In the genomic region with DNA sequence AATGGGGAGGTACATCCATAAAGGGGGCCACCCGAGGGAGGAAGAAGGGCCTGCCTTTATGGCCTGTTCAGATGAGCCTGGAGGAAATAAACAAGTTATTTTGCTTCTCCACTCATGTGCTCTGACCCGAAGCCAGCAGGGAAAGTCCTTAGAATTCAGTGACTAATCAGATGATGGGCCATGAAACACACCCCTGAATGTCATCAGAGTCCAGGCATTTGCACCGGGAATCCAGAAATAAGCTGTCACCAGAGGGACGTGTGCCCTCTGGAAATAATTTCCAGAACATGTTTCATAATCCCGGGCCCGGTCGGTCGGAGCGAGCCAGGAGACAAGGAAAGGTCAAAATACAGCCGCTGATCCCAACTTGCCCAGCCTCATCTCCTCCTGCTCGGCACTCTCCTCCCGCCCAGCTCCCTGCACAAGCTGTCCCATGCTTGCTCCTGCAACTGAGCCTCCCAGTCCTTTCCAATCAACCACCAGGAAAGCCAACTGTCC, we compare ENCODE assay signal across 10 cellular contexts.
DNase-seq lines count a peak whose midpoint lies in the region; ATAC-seq and TF ChIP-seq lines count a peak whose summit lies in the region.
"Had no signal": no experiment of that assay in that cellular context is flagged by ENCODE, and none has a peak within 500 bp of the region (broad histone marks: within the 10 kb centered on the region; RNA-seq: fewer than 3 reads in every experiment).

No MANE protein-coding gene starts in this region.

- TF ChIP-seq POLR2A in breast epithelium (IDR thresholded peaks at IDR 0.05): no peak

- intact Hi-C loops in breast epithelium (cut with DNase I; ENCODE audit: low total_unique reads): no loop called here

- H3K4me3 ChIP-seq in breast epithelium: no peak overlapping the region

- no peaks in the 10 kb centered on the region for H3K4me1 ChIP-seq in breast epithelium

- no peaks in the 10 kb centered on the region for H3K27me3 Mint-ChIP-seq in naive thymus-derived CD8-positive, alpha-beta T cell
- H3K27me3 Mint-ChIP-seq: activated naive CD4-positive, alpha-beta T cell treated with anti-CD3 and anti-CD28 coated beads, Interleukin-2, amount 50 U/mL, for 24 hours had no signal

- TF ChIP-seq CTCF in breast epithelium (IDR thresholded peaks at IDR 0.05): no peak

- H3K36me3 Mint-ChIP-seq in naive thymus-derived CD8-positive, alpha-beta T cell: peaks cover 0 to 38% (median 14%) of the 10 kb centered on the region in 3 donors
- H3K36me3 Mint-ChIP-seq: natural killer cell treated with Interleukin-12 subunit alpha and Interleukin-12 subunit beta and Interleukin-15 and Interleukin-18, amount 100 ng/mL, for 72 hours had no signal

- no peaks in the 10 kb centered on the region for H3K9me3 ChIP-seq in breast epithelium

- H3K4me3 Mint-ChIP-seq in naive thymus-derived CD8-positive, alpha-beta T cell: peak overlapping the region in 3 of 10 donors; percentile 26 to 52 (median 27)
- H3K4me3 Mint-ChIP-seq: activated naive CD4-positive, alpha-beta T cell treated with anti-CD3 and anti-CD28 coated beads, Interleukin-2, amount 50 U/mL, for 24 hours; natural killer cell treated with Interleukin-12 subunit alpha and Interleukin-12 subunit beta and Interleukin-15 and Interleukin-18, amount 100 ng/mL, for 72 hours had no signal

- peak; percentile 72 for DNase-seq in HK-2 (ENCODE audit: unreplicated experiment)
- DNase-seq in breast epithelium (ENCODE audit: low spot score in 2 of 2): peak in 1 of 2 donors; percentile 73
- DNase-seq in kidney glomerular epithelial cell (lab: John Stamatoyannopoulos, UW): peak; percentile 96
- peak; percentile 88 for DNase-seq in stromal cell of bone marrow (ENCODE audit: low read depth)
- DNase-seq in HT-29 (ENCODE audit: low spot score): no peak
- no peak for DNase-seq in NCI-H2196 treated with DMSO at 0.1 percent for 48 hours (lab: John Stamatoyannopoulos, UW; ENCODE audit: unreplicated experiment)
- DNase-seq in naive thymus-derived CD8-positive, alpha-beta T cell: no peak

- H3K27me3 ChIP-seq in breast epithelium: no peaks in the 10 kb centered on the region

- peak overlapping the region in 2 of 10 donors; percentile 61 to 68 for H3K27ac Mint-ChIP-seq in naive thymus-derived CD8-positive, alpha-beta T cell
- H3K27ac Mint-ChIP-seq: natural killer cell treated with Interleukin-12 subunit alpha and Interleukin-12 subunit beta and Interleukin-15 and Interleukin-18, amount 100 ng/mL, for 72 hours had no signal

- H3K27ac ChIP-seq in breast epithelium: peak overlapping the region; percentile 79 to 86

- POLR2A ChIA-PET in naive thymus-derived CD8-positive, alpha-beta T cell (lab: Charles Lee): no interaction called here

- ATAC-seq in GM19397 (IDR thresholded peaks at IDR 0.05; ENCODE audit: unreplicated experiment): no peak
- no peak for ATAC-seq in naive thymus-derived CD8-positive, alpha-beta T cell
- ATAC-seq: natural killer cell treated with Interleukin-12 subunit alpha and Interleukin-12 subunit beta and Interleukin-15 and Interleukin-18, amount 100 ng/mL, for 72 hours had no signal

- H3K9me3 Mint-ChIP-seq in naive thymus-derived CD8-positive, alpha-beta T cell: no peaks in the 10 kb centered on the region
- H3K9me3 Mint-ChIP-seq: activated naive CD4-positive, alpha-beta T cell treated with anti-CD3 and anti-CD28 coated beads, Interleukin-2, amount 50 U/mL, for 24 hours; natural killer cell treated with Interleukin-12 subunit alpha and Interleukin-12 subunit beta and Interleukin-15 and Interleukin-18, amount 100 ng/mL, for 72 hours had no signal

- H3K4me1 Mint-ChIP-seq in naive thymus-derived CD8-positive, alpha-beta T cell: peaks cover 40 to 75% (median 68%) of the 10 kb centered on the region in 4 donors

- no peaks in the 10 kb centered on the region for H3K36me3 ChIP-seq in breast epithelium

Comparison
In these comparisons a context has a peak if more than half of its experiments do, and no peak if none do; other contexts are left out.
1. DNase-seq: peak in HK-2 (single experiment), kidney glomerular epithelial cell (single experiment) and stromal cell of bone marrow (single experiment); none in HT-29 (single experiment), NCI-H2196 treated with DMSO at 0.1 percent for 48 hours (single experiment) and naive thymus-derived CD8-positive, alpha-beta T cell (0 of 10).